In the genomic region with DNA sequence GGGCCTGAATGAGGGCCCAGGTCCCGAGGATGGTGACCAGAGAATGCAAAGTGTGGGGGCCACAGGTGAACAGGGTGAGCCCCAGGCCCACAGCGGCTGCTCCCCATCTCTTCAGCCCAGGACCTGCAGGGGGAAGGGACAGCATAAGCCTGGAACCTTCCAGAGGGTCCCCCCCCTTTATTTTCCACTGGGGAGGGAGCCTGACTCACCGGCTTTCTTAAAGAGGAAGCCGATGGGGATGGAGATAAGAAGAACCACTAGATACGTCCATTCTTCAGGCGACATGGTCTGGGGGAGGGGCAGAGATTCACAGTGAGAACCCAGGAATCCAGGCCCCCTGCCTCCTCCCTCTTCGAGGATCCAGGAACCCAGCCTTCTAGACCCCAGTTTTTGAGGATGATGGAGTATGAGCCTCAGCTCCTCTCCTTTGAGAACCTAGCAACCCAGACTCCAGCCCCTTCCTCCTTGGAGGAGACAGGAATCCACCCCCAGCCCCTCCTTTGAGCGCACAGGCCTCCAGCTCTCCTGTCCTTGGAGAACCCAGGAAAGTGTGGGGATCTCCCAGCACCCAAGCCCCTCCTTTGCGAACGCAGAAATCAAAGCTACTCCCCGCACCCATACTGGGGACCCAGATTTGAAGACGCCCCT, we compare ENCODE assay signal across 6 cellular contexts. TPM values are rescaled to one million over a fixed set of nuclear protein-coding genes. Genes with fewer than 3 reads are reported as not detected.
DNase-seq lines count a peak whose midpoint lies in the region; TF ChIP-seq lines count a peak whose summit lies in the region.

No MANE protein-coding gene starts in this region.

- H3K4me2 ChIP-seq in parathyroid adenoma (ENCODE audit: low read length), result peak overlapping the region; percentile 70

- peak overlapping the region; percentile 77 to 93 (median 88) for H3K4me3 ChIP-seq in Peyer's patch
- peak overlapping the region; percentile 98 for H3K4me3 ChIP-seq in parathyroid adenoma (ENCODE audit: low read depth, low read length)

- DNase-seq in C1 segment of cervical spinal cord (lab: John Stamatoyannopoulos, UW), result peak in 8 of 14 donors; percentile 10 to 45 (median 24)
- peak in 1 of 3 donors; percentile 71 for DNase-seq in Peyer's patch
- no peak for DNase-seq in NCI-H2029 (lab: John Stamatoyannopoulos, UW)
- DNase-seq in NCI-H1694 treated with DMSO at 0.1 percent for 48 hours (lab: John Stamatoyannopoulos, UW), result no peak

- H3K9ac ChIP-seq in parathyroid adenoma, result peak overlapping the region; percentile 74

- H3K9me3 ChIP-seq in Peyer's patch (no peaks in the 10 kb centered on the region), parathyroid adenoma (ENCODE audit: control insufficient read depth, low read length) (no peaks in the 10 kb centered on the region)

- H3K4me1 ChIP-seq in Peyer's patch (peaks cover 0 to 31% (median 14%) of the 10 kb centered on the region in 4 donors), parathyroid adenoma (peaks cover 18% of the 10 kb centered on the region)

- H3K36me3 ChIP-seq in Peyer's patch, result peaks cover 0 to 14% (median 0%) of the 10 kb centered on the region in 3 donors
- no peaks in the 10 kb centered on the region for H3K36me3 ChIP-seq in parathyroid adenoma (ENCODE audit: control insufficient read depth, insufficient read depth, low read length)

- TF ChIP-seq POLR2A in Peyer's patch (IDR thresholded peaks at IDR 0.05), result no peak

- no peak for TF ChIP-seq CTCF in Peyer's patch (IDR thresholded peaks at IDR 0.05)
- no peak for TF ChIP-seq CTCF in parathyroid adenoma (IDR thresholded peaks at IDR 0.05)

- H2AFZ ChIP-seq in parathyroid adenoma, result peak overlapping the region; percentile 76

- H3K27me3 ChIP-seq in Peyer's patch (no peaks in the 10 kb centered on the region), parathyroid adenoma (ENCODE audit: control insufficient read depth, insufficient read depth, low read length) (no peaks in the 10 kb centered on the region)

- H3K79me2 ChIP-seq in parathyroid adenoma, result peaks cover 2% of the 10 kb centered on the region

- peak overlapping the region; percentile 98 to 100 (median 99) for H3K27ac ChIP-seq in Peyer's patch
- H3K27ac ChIP-seq in cingulate gyrus (ENCODE audit: low read depth, low read length), result peak overlapping the region; percentile 20
- peak overlapping the region; percentile 100 for H3K27ac ChIP-seq in parathyroid adenoma

RNA-seq across cellular contexts. Expression of a gene that starts 1.0 kb away (rescaled TPM):
- 100 to 1,000 TPM in 3 of 4 donors, 10 to 100 TPM in 1; 85.8 to 370 (median 245) TPM for total RNA-seq in Peyer's patch

RNA-seq across cellular contexts. Expression of a gene that starts 2.8 kb away (rescaled TPM):
- 10 to 100 TPM; 29.7 to 50.4 (median 42.2) TPM for total RNA-seq in Peyer's patch

RNA-seq across cellular contexts. Expression of a gene that starts 12.3 kb away (rescaled TPM):
- total RNA-seq in Peyer's patch, result 1,000 to 10,000 TPM in 2 of 4 donors, 100 to 1,000 TPM in 2; 712 to 1,604 (median 941) TPM

RNA-seq across cellular contexts. Expression of a gene that starts 15.4 kb away (rescaled TPM):
- 100 to 1,000 TPM in 3 of 4 donors, 10 to 100 TPM in 1; 38.0 to 281 (median 232) TPM for total RNA-seq in Peyer's patch

RNA-seq across cellular contexts. Expression of a gene that starts 28.8 kb away (rescaled TPM):
- 10 to 100 TPM in 2 of 4 donors, 1 to 10 TPM in 2; 2.9 to 28.9 (median 6.8) TPM for total RNA-seq in Peyer's patch

Comparison
In these comparisons a context has a peak if more than half of its experiments do, and no peak if none do; other contexts are left out.
1. DNase-seq: peak in C1 segment of cervical spinal cord (8 of 14); none in NCI-H2029 (single experiment) and NCI-H1694 treated with DMSO at 0.1 percent for 48 hours (single experiment).
2. H3K27ac ChIP-seq: peak in every context shown above with its lines; median percentile 100 in parathyroid adenoma; 99 in Peyer's patch; 20 in cingulate gyrus.